Comparison of ENCODE assay signal across 8 cellular contexts in the genomic region with DNA sequence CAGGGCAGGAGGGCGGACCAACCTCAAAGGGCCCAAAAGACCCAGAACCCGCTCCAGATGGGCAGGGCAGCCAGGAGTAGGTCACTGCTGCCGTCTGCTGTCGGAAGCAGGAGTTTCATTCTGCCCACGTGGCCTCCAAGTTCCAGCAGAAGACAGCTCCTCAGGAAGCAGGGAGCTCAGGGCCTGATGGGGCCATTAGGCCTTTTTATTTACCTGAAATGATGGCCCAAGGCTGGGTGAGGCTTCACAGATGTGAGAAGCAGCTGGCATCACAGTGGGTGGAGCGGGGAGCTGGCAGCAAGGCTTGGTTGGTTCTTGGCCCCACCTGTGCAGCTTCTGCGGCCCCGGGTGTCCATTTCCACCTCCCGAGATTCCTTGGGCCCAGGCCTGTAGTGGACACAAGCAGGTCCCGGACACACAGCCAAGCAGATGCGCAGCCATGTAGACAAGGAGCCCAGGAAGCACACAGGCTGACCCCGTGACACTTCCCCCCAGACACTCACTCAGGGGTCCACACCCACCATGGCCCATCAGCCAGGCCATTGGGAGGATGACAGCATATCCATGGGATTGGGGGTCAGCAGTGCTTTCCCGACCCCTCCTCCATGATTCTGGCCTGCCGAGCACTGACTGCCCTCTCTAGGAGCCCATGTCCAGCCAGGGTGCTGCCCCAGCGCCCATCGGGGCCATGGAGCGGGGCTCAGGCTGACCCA. TPM values are rescaled to one million over a fixed set of nuclear protein-coding genes. Genes with fewer than 3 reads are reported as not detected.
DNase-seq lines count a peak whose midpoint lies in the region; ATAC-seq and TF ChIP-seq lines count a peak whose summit lies in the region.

No MANE protein-coding gene starts in this region.

- H3K27me3 ChIP-seq in BE2C (no peaks in the 10 kb centered on the region), endodermal cell (ENCODE audit: control insufficient read depth, insufficient read depth, low read length, poor library complexity, severe bottlenecking) (peaks cover 9% of the 10 kb centered on the region)

- no peaks in the 10 kb centered on the region for H3K9me3 Mint-ChIP-seq in endodermal cell

- H3K27me3 Mint-ChIP-seq in endodermal cell (ENCODE audit: insufficient read depth), result peaks cover 8% of the 10 kb centered on the region

- TF ChIP-seq CTCF in BE2C (IDR thresholded peaks at IDR 0.05; ENCODE audit: low read depth, low read length) (peak; percentile 26), LNCAP (IDR thresholded peaks at IDR 0.05) (peak; percentile 45; the same call in 1 of the 2 replicates), endodermal cell (conservative IDR thresholded peaks at IDR 0.05) (peak; percentile 59)

- no peaks in the 10 kb centered on the region for H3K4me1 Mint-ChIP-seq in endodermal cell

- no peak overlapping the region for H3K9ac ChIP-seq in endodermal cell (ENCODE audit: extremely low read depth, low read length, poor library complexity, severe bottlenecking)

- ATAC-seq in GM21786 (IDR thresholded peaks at IDR 0.05; ENCODE audit: unreplicated experiment) (no peak), HG03460 (IDR thresholded peaks at IDR 0.05; ENCODE audit: unreplicated experiment) (no peak)

- no peak overlapping the region for H3K27ac ChIP-seq in endodermal cell (ENCODE audit: low read depth, low read length)

- no peaks in the 10 kb centered on the region for H3K36me3 Mint-ChIP-seq in endodermal cell (ENCODE audit: low read depth)

- no peak overlapping the region for H3K27ac Mint-ChIP-seq in endodermal cell

- no peaks in the 10 kb centered on the region for H3K9me3 ChIP-seq in BE2C
- H3K9me3 ChIP-seq in endodermal cell (ENCODE audit: control insufficient read depth, low read length), result no peaks in the 10 kb centered on the region

- no peak for DNase-seq in BE2C
- peak; percentile 74 for DNase-seq in endodermal cell
- DNase-seq in myocyte (ENCODE audit: low read depth), result peak; percentile 13
- DNase-seq in mesenteric fat pad (ENCODE audit: low spot score), result no peak
- DNase-seq in activated CD4-positive, alpha-beta T cell treated with anti-CD3 and anti-CD28 coated beads for 1 hour, result no peak

- 85 to 93% methylated on average over 11 to 17 of the region's 17 CpGs for WGBS in endodermal cell (ENCODE audit: insufficient coverage in 1 of 2, insufficient read length in 1 of 2), 2 experiments

- H3K4me3 ChIP-seq in BE2C (ENCODE audit: low read depth, low read length) (no peak overlapping the region), endodermal cell (ENCODE audit: low read length) (no peak overlapping the region)

- H3K4me1 ChIP-seq in BE2C (no peaks in the 10 kb centered on the region; the same call in 1 of the 2 replicates), endodermal cell (ENCODE audit: control insufficient read depth, insufficient read depth, low read length) (no peaks in the 10 kb centered on the region)

- no peaks in the 10 kb centered on the region for H3K36me3 ChIP-seq in BE2C
- no peaks in the 10 kb centered on the region for H3K36me3 ChIP-seq in endodermal cell (ENCODE audit: control insufficient read depth, insufficient read depth, low read length)

- H3K4me3 Mint-ChIP-seq in endodermal cell, result no peak overlapping the region

RNA-seq across cellular contexts. Expression of a gene that starts 26.4 kb away (rescaled TPM):
- polyA plus RNA-seq in BE2C (2012; ENCODE audit: insufficient read depth, insufficient read length, low read depth), result not detected
- total RNA-seq in endodermal cell (under 1 TPM; 0.20 to 0.27 TPM), myocyte (not detected in 2 replicates), mesenteric fat pad (2.5 TPM)
- polyA plus RNA-seq in endodermal cell (2013, experiment 1 of 2), result 0.14 TPM
- 0.25 TPM for polyA plus RNA-seq in endodermal cell (2013, experiment 2 of 2)
- 2.1 TPM for polyA plus RNA-seq in myocyte (2012)

Comparison
In these comparisons a context has a peak if more than half of its experiments do, and no peak if none do; other contexts are left out.
1. DNase-seq: peak in endodermal cell (single experiment) and myocyte (single experiment); none in BE2C (single experiment), mesenteric fat pad (single experiment) and activated CD4-positive, alpha-beta T cell treated with anti-CD3 and anti-CD28 coated beads for 1 hour (single experiment).
2. Peak in every context shown above with its lines, with median percentiles within 50 percentile points of each other: CTCF ChIP-seq.